Comparison of ENCODE assay signal across 19 cellular contexts in genomic region chr16:64144612-64145011, GRCh38.
DNase-seq lines count a peak whose midpoint lies in the region; ATAC-seq and FAIRE-seq lines count a peak whose summit lies in the region.
"Had no signal": no experiment of that assay in that cellular context is flagged by ENCODE, and none has a peak within 500 bp of the region (broad histone marks: within the 10 kb centered on the region; RNA-seq: fewer than 3 reads in every experiment).

No MANE protein-coding gene starts in this region.

- no peak for FAIRE-seq in GM19239 (lab: Jason Lieb, UNC)
- FAIRE-seq: HepG2 had no signal

- peak; percentile 39 for DNase-seq in HT1080 (ENCODE audit: low read depth)
- peak; percentile 23 for DNase-seq in amniotic epithelial cell (ENCODE audit: low read depth)
- peak; percentile 42 for DNase-seq in iris pigment epithelial cell (ENCODE audit: low read depth)
- DNase-seq in stromal cell of bone marrow (ENCODE audit: low read depth): peak; percentile 47
- DNase-seq in GM19239 (ENCODE audit: insufficient read length, low spot score): no peak
- DNase-seq: ACHN; BE2C; Calu3; CD4-positive, alpha-beta T cell; DMS53; MM.1S; NCI-H1105; NCI-H1694 treated with DMSO at 0.1 percent for 48 hours; NCI-H2171; NCI-H446; SW 1271 had no signal

- no peak for ATAC-seq in GM21825 (IDR thresholded peaks at IDR 0.05; ENCODE audit: unreplicated experiment)
- no peak for ATAC-seq in GM21576 (IDR thresholded peaks at IDR 0.05; ENCODE audit: unreplicated experiment)
- ATAC-seq: HepG2 had no signal
